18 cellular contexts compared by ENCODE assay signal in the genomic region with DNA sequence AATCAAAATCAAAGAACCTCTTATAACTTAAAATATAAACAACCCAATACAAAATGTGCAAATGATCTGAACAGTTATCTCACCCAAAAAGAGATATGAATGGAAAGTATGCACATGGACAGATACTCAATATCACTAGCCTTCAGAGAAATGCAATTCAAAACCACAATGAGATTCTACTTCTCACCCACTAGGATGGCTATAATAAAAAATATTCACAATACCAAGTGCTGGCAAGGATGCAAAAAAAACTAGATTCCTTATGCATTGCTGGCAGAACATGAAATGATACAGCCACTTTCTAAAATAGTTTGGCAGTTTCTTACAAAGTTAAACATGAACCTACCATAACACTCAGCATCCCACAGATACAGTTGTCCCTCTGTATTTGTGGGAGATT.
DNase-seq lines count a peak whose midpoint lies in the region; ATAC-seq and TF ChIP-seq lines count a peak whose summit lies in the region.
"Had no signal": no experiment of that assay in that cellular context is flagged by ENCODE, and none has a peak within 500 bp of the region (broad histone marks: within the 10 kb centered on the region; RNA-seq: fewer than 3 reads in every experiment).

No MANE protein-coding gene starts in this region.

- H3K4me3 Mint-ChIP-seq in type B pancreatic cell = no peak overlapping the region
- H3K4me3 Mint-ChIP-seq: CD4-positive, alpha-beta memory T cell had no signal

- no peaks in the 10 kb centered on the region for H3K36me3 Mint-ChIP-seq in type B pancreatic cell

- no peaks in the 10 kb centered on the region for H3K9me3 Mint-ChIP-seq in type B pancreatic cell

- TF ChIP-seq CTCF in astrocyte of the cerebellum (IDR thresholded peaks at IDR 0.05; ENCODE audit: low read depth, low read length, missing control alignments) (no peak), type B pancreatic cell (conservative IDR thresholded peaks at IDR 0.05) (no peak)

- H3K27ac Mint-ChIP-seq in type B pancreatic cell = no peak overlapping the region
- H3K27ac Mint-ChIP-seq: CD4-positive, alpha-beta memory T cell had no signal

- DNase-seq in GM03348 (ENCODE audit: low spot score) (peak; percentile 4), astrocyte of the cerebellum (ENCODE audit: low read depth) (peak; percentile 24), fibroblast of peridontal ligament (ENCODE audit: extremely low read depth) (peak; percentile 8), DMS53 (lab: John Stamatoyannopoulos, UW) (no peak), type B pancreatic cell (ENCODE audit: extremely low spot score, unreplicated experiment) (no peak), NCI-H1417 (lab: John Stamatoyannopoulos, UW) (no peak)
- DNase-seq: CD4-positive, alpha-beta memory T cell; GDM1; Kasumi-1; NCI-H1694 treated with DMSO at 0.1 percent for 48 hours; NCI-H2081 treated with DMSO at 0.1 percent for 48 hours; NCI-H2171 treated with DMSO at 0.1 percent for 48 hours; NCI-H446; NCI-H526; Peyer's patch had no signal

- in situ Hi-C loops in astrocyte of the cerebellum (cut with HindIII; ENCODE audit: low sequenced_read_pairs) = no loop called here

- ATAC-seq in HG03442 (IDR thresholded peaks at IDR 0.05; ENCODE audit: unreplicated experiment) = no peak
- ATAC-seq: HCT116 had no signal

- H3K27me3 Mint-ChIP-seq in type B pancreatic cell = no peaks in the 10 kb centered on the region
- H3K27me3 Mint-ChIP-seq: CD4-positive, alpha-beta memory T cell had no signal

- no peak overlapping the region for H3K4me3 ChIP-seq in astrocyte of the cerebellum (ENCODE audit: low read depth, low read length)
- H3K4me3 ChIP-seq: BLaER1, Peyer's patch had no signal

- peaks cover 9% of the 10 kb centered on the region for H3K4me1 Mint-ChIP-seq in type B pancreatic cell (ENCODE audit: unreplicated experiment)

Comparison
In these comparisons a context has a peak if more than half of its experiments do, and no peak if none do; other contexts are left out.
1. DNase-seq: peak in GM03348 (single experiment), astrocyte of the cerebellum (single experiment) and fibroblast of peridontal ligament (single experiment); none in DMS53 (single experiment), type B pancreatic cell (single experiment) and NCI-H1417 (0 of 3).